ENCODE assay signal across 28 cellular contexts in the genomic region with DNA sequence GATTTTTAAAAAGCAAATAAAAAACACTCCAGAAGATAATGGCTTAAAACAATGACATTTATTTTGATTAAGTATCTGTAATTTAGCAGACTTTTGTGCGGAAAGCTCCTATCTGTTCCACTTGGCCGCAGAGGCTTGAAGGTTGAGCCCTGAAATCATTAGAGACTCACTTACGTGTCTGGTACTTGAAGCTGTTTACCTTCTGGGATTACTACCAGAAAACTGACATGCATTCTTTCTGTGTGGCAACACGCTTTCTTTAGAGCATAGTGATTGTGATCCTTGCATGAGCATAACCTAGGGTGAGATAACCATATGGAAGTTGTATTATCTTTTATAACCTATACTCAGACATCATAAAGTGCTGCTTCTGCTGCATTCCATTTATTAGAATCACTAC.
DNase-seq lines count a peak whose midpoint lies in the region; ATAC-seq, FAIRE-seq and TF ChIP-seq lines count a peak whose summit lies in the region.
"Had no signal": no experiment of that assay in that cellular context is flagged by ENCODE, and none has a peak within 500 bp of the region (broad histone marks: within the 10 kb centered on the region; RNA-seq: fewer than 3 reads in every experiment).

No MANE protein-coding gene starts in this region.

- H3K36me3 ChIP-seq in bronchial epithelial cell (ENCODE audit: control insufficient read depth, insufficient read depth, low read length) (no peaks in the 10 kb centered on the region), Peyer's patch (no peaks in the 10 kb centered on the region)
- H3K36me3 ChIP-seq: BE2C, breast epithelium, colonic mucosa, esophagus muscularis mucosa had no signal

- no peaks in the 10 kb centered on the region for H3K27me3 ChIP-seq in bronchial epithelial cell (ENCODE audit: control insufficient read depth, insufficient read depth, low read length)
- no peaks in the 10 kb centered on the region for H3K27me3 ChIP-seq in Peyer's patch
- H3K27me3 ChIP-seq: BE2C, breast epithelium, colonic mucosa, esophagus muscularis mucosa had no signal

- peak; percentile 82 for DNase-seq in DMS53 (lab: John Stamatoyannopoulos, UW)
- DNase-seq in NCI-H2081 (lab: John Stamatoyannopoulos, UW): peak; percentile 29 to 80
- DNase-seq in NCI-H510A treated with DMSO at 0.1 percent for 48 hours (lab: John Stamatoyannopoulos, UW): peak; percentile 63
- DNase-seq in bronchial epithelial cell (ENCODE audit: low read depth): peak; percentile 31
- no peak for DNase-seq in nucleus accumbens (lab: John Stamatoyannopoulos, UW)
- no peak for DNase-seq in Peyer's patch
- DNase-seq in GM13977 (ENCODE audit: low spot score): no peak
- DNase-seq: activated CD4-positive, alpha-beta T cell treated with anti-CD3 and anti-CD28 coated beads for 4 hours; activated naive CD4-positive, alpha-beta T cell treated with anti-CD3 and anti-CD28 coated beads for 36 hours; activated T-cell treated with anti-CD3 and anti-CD28 coated beads, Interleukin-2, amount 50 U/mL, for 4 hours; amygdala; BE2C; colonic mucosa; DND-41; effector memory CD4-positive, alpha-beta T cell; KG1; NCI-H2107; right cardiac atrium; SK-N-SH; stimulated activated CD4-positive, alpha-beta T cell treated with anti-CD3 and anti-CD28 coated beads, Interleukin-4, amount 100 ng/mL, for 1 hour; stimulated activated naive B cell treated with anti-CD40 and anti-IgM and Interleukin-4, amounts not matched to agents 10 μg/mL and 1 μg/mL and 100 μg/mL, for 72 hours; T-helper 17 cell had no signal

- no peaks in the 10 kb centered on the region for H3K4me1 ChIP-seq in Peyer's patch
- H3K4me1 ChIP-seq: BE2C, breast epithelium, colonic mucosa, esophagus muscularis mucosa, parathyroid adenoma had no signal

- ATAC-seq in HG03159 (IDR thresholded peaks at IDR 0.05; ENCODE audit: unreplicated experiment): no peak
- ATAC-seq: activated T-cell treated with anti-CD3 and anti-CD28 coated beads, Interleukin-2, amount 50 U/mL, for 4 hours; GM12878; right cardiac atrium; stimulated activated naive B cell treated with anti-CD40 and anti-IgM and Interleukin-4, amounts not matched to agents 10 μg/mL and 1 μg/mL and 100 μg/mL, for 72 hours; T-helper 17 cell had no signal

- TF ChIP-seq CTCF in bronchial epithelial cell (IDR thresholded peaks at IDR 0.05; ENCODE audit: insufficient read depth, low read length, severe bottlenecking) (no peak), Peyer's patch (IDR thresholded peaks at IDR 0.05) (no peak), GM13977 (IDR thresholded peaks at IDR 0.05; ENCODE audit: extremely low read depth, insufficient read depth, missing control alignments) (no peak)

- no peak for TF ChIP-seq POLR2A in Peyer's patch (IDR thresholded peaks at IDR 0.05)

- FAIRE-seq in bronchial epithelial cell (lab: Jason Lieb, UNC): no peak
- FAIRE-seq: GM12878, H54 had no signal

- H3K4me3 ChIP-seq in bronchial epithelial cell (ENCODE audit: low read depth, low read length): no peak overlapping the region
- H3K4me3 ChIP-seq in Peyer's patch: no peak overlapping the region
- H3K4me3 ChIP-seq: breast epithelium, colonic mucosa, esophagus muscularis mucosa, GM12878 had no signal

- in situ Hi-C loops in GM13977 (cut with MboI; ENCODE audit: low pct_unique_long_range_greater_than_20kb, low sequenced_read_pairs, unreplicated experiment): no loop called here

- H3K27ac ChIP-seq in Peyer's patch: no peak overlapping the region
- H3K27ac ChIP-seq: breast epithelium, colonic mucosa, esophagus muscularis mucosa, parathyroid adenoma had no signal

- no peaks in the 10 kb centered on the region for H3K9me3 ChIP-seq in Peyer's patch
- H3K9me3 ChIP-seq: BE2C, colonic mucosa, esophagus muscularis mucosa, SK-N-SH had no signal

Comparison
In these comparisons a context has a peak if more than half of its experiments do, and no peak if none do; other contexts are left out.
1. DNase-seq: peak in DMS53 (single experiment), NCI-H2081 (2 of 2), NCI-H510A treated with DMSO at 0.1 percent for 48 hours (single experiment) and bronchial epithelial cell (single experiment); none in nucleus accumbens (0 of 56), Peyer's patch (0 of 3) and GM13977 (single experiment).